1 cellular context compared by ENCODE assay signal in genomic region chr1:115090547-115090946, GRCh38.
TF ChIP-seq lines count a peak whose summit lies in the region.

No MANE protein-coding gene starts in this region.

TF ChIP-seq in WTC11, 78 proteins besides CTCF, POLR2A, EP300 and RAD21 (continued from another document):
- TF ChIP-seq, protein P1, sequence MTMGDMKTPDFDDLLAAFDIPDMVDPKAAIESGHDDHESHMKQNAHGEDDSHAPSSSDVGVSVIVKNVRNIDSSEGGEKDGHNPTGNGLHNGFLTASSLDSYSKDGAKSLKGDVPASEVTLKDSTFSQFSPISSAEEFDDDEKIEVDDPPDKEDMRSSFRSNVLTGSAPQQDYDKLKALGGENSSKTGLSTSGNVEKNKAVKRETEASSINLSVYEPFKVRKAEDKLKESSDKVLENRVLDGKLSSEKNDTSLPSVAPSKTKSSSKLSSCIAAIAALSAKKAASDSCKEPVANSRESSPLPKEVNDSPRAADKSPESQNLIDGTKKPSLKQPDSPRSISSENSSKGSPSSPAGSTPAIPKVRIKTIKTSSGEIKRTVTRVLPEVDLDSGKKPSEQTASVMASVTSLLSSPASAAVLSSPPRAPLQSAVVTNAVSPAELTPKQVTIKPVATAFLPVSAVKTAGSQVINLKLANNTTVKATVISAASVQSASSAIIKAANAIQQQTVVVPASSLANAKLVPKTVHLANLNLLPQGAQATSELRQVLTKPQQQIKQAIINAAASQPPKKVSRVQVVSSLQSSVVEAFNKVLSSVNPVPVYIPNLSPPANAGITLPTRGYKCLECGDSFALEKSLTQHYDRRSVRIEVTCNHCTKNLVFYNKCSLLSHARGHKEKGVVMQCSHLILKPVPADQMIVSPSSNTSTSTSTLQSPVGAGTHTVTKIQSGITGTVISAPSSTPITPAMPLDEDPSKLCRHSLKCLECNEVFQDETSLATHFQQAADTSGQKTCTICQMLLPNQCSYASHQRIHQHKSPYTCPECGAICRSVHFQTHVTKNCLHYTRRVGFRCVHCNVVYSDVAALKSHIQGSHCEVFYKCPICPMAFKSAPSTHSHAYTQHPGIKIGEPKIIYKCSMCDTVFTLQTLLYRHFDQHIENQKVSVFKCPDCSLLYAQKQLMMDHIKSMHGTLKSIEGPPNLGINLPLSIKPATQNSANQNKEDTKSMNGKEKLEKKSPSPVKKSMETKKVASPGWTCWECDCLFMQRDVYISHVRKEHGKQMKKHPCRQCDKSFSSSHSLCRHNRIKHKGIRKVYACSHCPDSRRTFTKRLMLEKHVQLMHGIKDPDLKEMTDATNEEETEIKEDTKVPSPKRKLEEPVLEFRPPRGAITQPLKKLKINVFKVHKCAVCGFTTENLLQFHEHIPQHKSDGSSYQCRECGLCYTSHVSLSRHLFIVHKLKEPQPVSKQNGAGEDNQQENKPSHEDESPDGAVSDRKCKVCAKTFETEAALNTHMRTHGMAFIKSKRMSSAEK (CRISPR knock-in tag; IDR thresholded peaks at IDR 0.05; ENCODE audit: borderline replicate concordance): no peak
- TF ChIP-seq NFE2L1 (CRISPR knock-in tag; IDR thresholded peaks at IDR 0.05) (no peak), ZNF423 (CRISPR knock-in tag; IDR thresholded peaks at IDR 0.05) (no peak)
